In the genomic region with DNA sequence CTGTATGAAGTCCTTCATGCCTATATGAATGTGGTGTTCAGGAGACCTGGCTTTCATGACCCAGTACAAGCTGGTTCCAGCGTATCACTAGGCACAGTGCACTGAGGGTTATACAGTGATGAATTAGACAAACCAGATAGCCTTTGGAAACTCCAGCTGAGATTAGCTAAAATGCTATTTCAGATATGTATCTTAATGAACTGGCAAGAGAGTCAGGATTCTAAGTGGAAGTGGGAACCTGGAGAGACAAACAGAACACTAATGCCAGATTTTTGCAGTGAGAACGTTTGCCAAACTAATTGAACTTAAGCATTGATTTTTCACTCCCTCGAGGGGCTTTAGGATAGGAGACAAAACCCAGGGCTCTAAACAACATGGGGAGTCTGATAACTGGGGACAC, we compare ENCODE assay signal across 16 cellular contexts.
"Had no signal": no experiment of that assay in that cellular context is flagged by ENCODE, and none has a peak within 500 bp of the region (broad histone marks: within the 10 kb centered on the region; RNA-seq: fewer than 3 reads in every experiment).

No MANE protein-coding gene starts in this region.

- H3K27me3 ChIP-seq: breast epithelium, esophagus squamous epithelium, neural progenitor cell, SJSA1, tibial artery had no signal

- H3K9me3 ChIP-seq: breast epithelium, esophagus squamous epithelium, SJSA1, tibial artery had no signal

- H3K27ac Mint-ChIP-seq: activated naive CD8-positive, alpha-beta T cell treated with anti-CD3 and anti-CD28 coated beads, Interleukin-2, amount 10 ng/mL, durations not matched to agents 7 days and 5 days; neural progenitor cell had no signal

- H3K4me1 Mint-ChIP-seq: activated CD4-positive, alpha-beta T cell treated with anti-CD3 and anti-CD28 coated beads for 36 hours; neural progenitor cell had no signal

- ATAC-seq: activated CD4-positive, alpha-beta T cell treated with anti-CD3 and anti-CD28 coated beads for 36 hours; left lobe of liver; T-cell had no signal

- H3K27ac ChIP-seq: breast epithelium, esophagus squamous epithelium, neural progenitor cell, parathyroid adenoma, SJSA1, tibial artery, VCaP had no signal

- H3K4me1 ChIP-seq: breast epithelium, esophagus squamous epithelium, parathyroid adenoma, SJSA1, tibial artery had no signal

- DNase-seq: activated CD4-positive, alpha-beta T cell treated with anti-CD3 and anti-CD28 coated beads for 36 hours; activated naive CD8-positive, alpha-beta T cell treated with anti-CD3 and anti-CD28 coated beads, Interleukin-2, amount 10 ng/mL, durations not matched to agents 7 days and 5 days; aorta; esophagus squamous epithelium; foreskin fibroblast; head of caudate nucleus; mammary epithelial cell; stimulated activated CD4-positive, alpha-beta T cell treated with anti-CD3 and anti-CD28 coated beads, Interleukin-4, amount 100 ng/mL, for 1 hour; T-cell; tibial artery had no signal

- H3K4me3 Mint-ChIP-seq: activated CD4-positive, alpha-beta T cell treated with anti-CD3 and anti-CD28 coated beads for 36 hours; activated naive CD8-positive, alpha-beta T cell treated with anti-CD3 and anti-CD28 coated beads, Interleukin-2, amount 10 ng/mL, durations not matched to agents 7 days and 5 days; neural progenitor cell; T-cell had no signal

- H3K36me3 ChIP-seq: breast epithelium had no signal

- H3K4me3 ChIP-seq: breast epithelium, esophagus squamous epithelium, neural progenitor cell, SJSA1, tibial artery had no signal

- H3K9me3 Mint-ChIP-seq: activated naive CD8-positive, alpha-beta T cell treated with anti-CD3 and anti-CD28 coated beads, Interleukin-2, amount 10 ng/mL, durations not matched to agents 7 days and 5 days; neural progenitor cell; T-cell had no signal

- H3K27me3 Mint-ChIP-seq: activated CD4-positive, alpha-beta T cell treated with anti-CD3 and anti-CD28 coated beads for 36 hours; activated naive CD8-positive, alpha-beta T cell treated with anti-CD3 and anti-CD28 coated beads, Interleukin-2, amount 10 ng/mL, durations not matched to agents 7 days and 5 days; T-cell had no signal
